13 cellular contexts compared by ENCODE assay signal in the genomic region with DNA sequence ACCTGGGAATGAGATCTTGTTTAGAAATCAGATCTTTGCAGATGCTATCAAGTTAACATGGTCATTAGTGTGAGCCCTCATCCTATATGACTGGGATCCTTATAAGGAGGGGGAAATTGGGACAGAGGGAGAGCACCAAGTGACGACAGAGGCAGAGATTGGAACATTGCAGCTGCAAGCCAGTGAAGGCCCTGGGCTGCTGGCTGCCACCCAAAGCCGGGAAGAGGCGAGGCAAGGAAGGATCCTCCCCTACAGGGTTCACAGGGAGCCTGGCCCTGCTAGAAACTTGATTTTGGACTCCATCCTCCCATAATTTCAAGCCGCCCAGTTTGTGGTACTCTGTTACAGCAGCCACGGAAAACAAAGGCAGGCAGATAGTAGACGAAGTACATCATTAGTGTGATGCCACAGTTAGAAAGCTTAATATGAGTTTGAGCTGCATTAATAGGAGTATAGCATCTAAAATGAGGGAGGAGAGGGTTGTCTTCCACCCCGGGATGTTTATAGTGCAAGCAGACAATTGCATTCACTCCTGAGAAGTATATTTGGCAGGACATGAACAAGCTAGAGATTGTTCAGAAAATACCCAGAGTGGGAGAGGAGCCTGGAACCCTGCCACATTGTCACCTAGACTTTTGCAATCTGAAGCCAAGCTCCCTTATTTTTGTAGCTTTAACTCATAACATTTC. TPM values are rescaled to one million over a fixed set of nuclear protein-coding genes. Genes with fewer than 3 reads are reported as not detected.
DNase-seq lines count a peak whose midpoint lies in the region; ATAC-seq and TF ChIP-seq lines count a peak whose summit lies in the region.
"Had no signal": no experiment of that assay in that cellular context is flagged by ENCODE, and none has a peak within 500 bp of the region (broad histone marks: within the 10 kb centered on the region; RNA-seq: fewer than 3 reads in every experiment).

No MANE protein-coding gene starts in this region.

- no peaks in the 10 kb centered on the region for H3K36me3 Mint-ChIP-seq in activated T-cell treated with anti-CD3 and anti-CD28 coated beads, Interleukin-2, amount 50 U/mL, for 24 hours (ENCODE audit: low read depth)
- H3K36me3 Mint-ChIP-seq: neural progenitor cell had no signal

- intact Hi-C loops in A673 (cut with micrococcal nuclease; ENCODE audit: unreplicated experiment) (no loop called here), stomach (cut with DNase I; ENCODE audit: low total_unique reads) (loop anchor here (5.0 kb wide), 1 partner anchor 144 kb away; no protein-coding TSS in a partner anchor)

- H3K4me3 ChIP-seq in A673 (ENCODE audit: low read depth, low read length, poor library complexity, severe bottlenecking) (no peak overlapping the region), RWPE2 (ENCODE audit: severe bottlenecking) (no peak overlapping the region), foreskin fibroblast (ENCODE audit: low read depth in 1 of 2, low read length in 2 of 2) (no peak overlapping the region), suprapubic skin (no peak overlapping the region), stomach (no peak overlapping the region)
- H3K4me3 ChIP-seq: neural progenitor cell, smooth muscle cell had no signal

- POLR2A ChIA-PET in A673 (lab: Charles Lee; ENCODE audit: low non-redundant PET), result no interaction called here

- H3K9me3 ChIP-seq in A673 (ENCODE audit: low read depth, low read length, poor library complexity, severe bottlenecking), result no peaks in the 10 kb centered on the region
- no peaks in the 10 kb centered on the region for H3K9me3 ChIP-seq in RWPE2 (ENCODE audit: severe bottlenecking)
- H3K9me3 ChIP-seq in suprapubic skin, result no peaks in the 10 kb centered on the region
- H3K9me3 ChIP-seq in stomach, result no peaks in the 10 kb centered on the region

- no peak for TF ChIP-seq EP300 in suprapubic skin (IDR thresholded peaks at IDR 0.05)
- no peak for TF ChIP-seq EP300 in stomach (IDR thresholded peaks at IDR 0.05)

- TF ChIP-seq CTCF in A673 (conservative IDR thresholded peaks at IDR 0.05; ENCODE audit: low read depth, low read length) (no peak), RWPE2 (IDR thresholded peaks at IDR 0.05; ENCODE audit: poor library complexity, severe bottlenecking) (no peak), foreskin fibroblast (IDR thresholded peaks at IDR 0.05; ENCODE audit: low read depth, low read length) (no peak), omental fat pad (IDR thresholded peaks at IDR 0.05) (no peak), suprapubic skin (IDR thresholded peaks at IDR 0.05) (no peak), stomach (IDR thresholded peaks at IDR 0.05) (no peak)

- H3K27me3 ChIP-seq in A673 (replicated peaks; ENCODE audit: insufficient read depth, low read depth, low read length, poor library complexity) (no peaks in the 10 kb centered on the region), RWPE2 (ENCODE audit: insufficient read depth, poor library complexity, severe bottlenecking) (no peaks in the 10 kb centered on the region), suprapubic skin (no peaks in the 10 kb centered on the region), stomach (peaks cover 0 to 7% (median 0%) of the 10 kb centered on the region in 3 donors)
- H3K27me3 ChIP-seq: neural progenitor cell had no signal

- no TSS peak for BruUV-seq in A673 (replicated peaks; lab: Mats Ljungman, UMichigan)

- ATAC-seq in RWPE2 (ENCODE audit: low read depth) (peak; percentile 15; the same call in 1 of the 3 replicates), omental fat pad (ENCODE audit: low FRiP score) (peak; percentile 61)

- no peak for TF ChIP-seq POLR2A in suprapubic skin (IDR thresholded peaks at IDR 0.05)
- no peak for TF ChIP-seq POLR2A in stomach (IDR thresholded peaks at IDR 0.05)

- peaks cover 4% of the 10 kb centered on the region for H3K4me1 Mint-ChIP-seq in activated T-cell treated with anti-CD3 and anti-CD28 coated beads, Interleukin-2, amount 50 U/mL, for 24 hours (ENCODE audit: low read depth)

- peaks cover 12% of the 10 kb centered on the region for H3K4me1 ChIP-seq in A673 (ENCODE audit: insufficient read depth, low read length, poor library complexity, severe bottlenecking)
- H3K4me1 ChIP-seq in RWPE2 (ENCODE audit: insufficient read depth, poor library complexity, severe bottlenecking), result peaks cover 11% of the 10 kb centered on the region
- H3K4me1 ChIP-seq in suprapubic skin, result no peaks in the 10 kb centered on the region
- H3K4me1 ChIP-seq in stomach, result peaks cover 0 to 21% (median 10%) of the 10 kb centered on the region in 4 donors

- H3K27me3 Mint-ChIP-seq in activated T-cell treated with anti-CD3 and anti-CD28 coated beads, Interleukin-2, amount 50 U/mL, for 24 hours, result peaks cover 14% of the 10 kb centered on the region

- no peak overlapping the region for H3K27ac Mint-ChIP-seq in activated T-cell treated with anti-CD3 and anti-CD28 coated beads, Interleukin-2, amount 50 U/mL, for 24 hours

- no peak overlapping the region for H3K4me3 Mint-ChIP-seq in activated T-cell treated with anti-CD3 and anti-CD28 coated beads, Interleukin-2, amount 50 U/mL, for 24 hours
- H3K4me3 Mint-ChIP-seq: neural progenitor cell had no signal

- CTCF ChIA-PET in A673 (lab: Charles Lee), result interaction anchor here (1.5 kb wide), 1 partner anchor 9 kb away, joined by 13 read pairs; no protein-coding TSS in a partner anchor

- H3K36me3 ChIP-seq in A673 (ENCODE audit: insufficient read depth, low read length, poor library complexity, severe bottlenecking) (no peaks in the 10 kb centered on the region), RWPE2 (ENCODE audit: low read depth) (no peaks in the 10 kb centered on the region), suprapubic skin (no peaks in the 10 kb centered on the region), stomach (no peaks in the 10 kb centered on the region)
- H3K36me3 ChIP-seq: neural progenitor cell had no signal

- DNase-seq in A673 (ENCODE audit: low spot score) (peak; percentile 57), RWPE2 (ENCODE audit: low spot score) (no peak), foreskin fibroblast (peak; percentile 60 to 84), omental fat pad (ENCODE audit: low spot score) (no peak), NCI-H524 (lab: John Stamatoyannopoulos, UW) (no peak), suprapubic skin (ENCODE audit: low spot score in 2 of 2) (no peak), stomach (no peak)
- DNase-seq in activated T-cell treated with anti-CD3 and anti-CD28 coated beads, Interleukin-2, amount 50 U/mL, for 24 hours, result no peak
- DNase-seq: activated CD4-positive, CD25-positive, alpha-beta regulatory T cell; amniotic stem cell; NCI-H1092 had no signal

- WGBS in suprapubic skin, result 50% methylated on average over 7 of the region's 7 CpGs
- WGBS in stomach, 5 donors, result 41 to 55% (median 52%) methylated on average over 7 of the region's 7 CpGs

- no peak overlapping the region for H3K27ac ChIP-seq in A673 (ENCODE audit: low read depth, low read length, poor library complexity, severe bottlenecking)
- no peak overlapping the region for H3K27ac ChIP-seq in RWPE2 (ENCODE audit: poor library complexity, severe bottlenecking)
- H3K27ac ChIP-seq in suprapubic skin, result no peak overlapping the region
- H3K27ac ChIP-seq in stomach, result peak overlapping the region in 1 of 5 donors; percentile 39
- H3K27ac ChIP-seq: neural progenitor cell had no signal

- H3K9me3 Mint-ChIP-seq in activated T-cell treated with anti-CD3 and anti-CD28 coated beads, Interleukin-2, amount 50 U/mL, for 24 hours, result no peaks in the 10 kb centered on the region

RNA-seq across cellular contexts. Expression of gene CLMP, which starts 56.8 kb away (rescaled TPM):
- total RNA-seq in A673 (2021) (45.9 and 62.6 TPM in 2 replicates), omental fat pad (100 to 1,000 TPM in 3 of 4 donors, 10 to 100 TPM in 1; 89.7 to 182 (median 157) TPM), suprapubic skin (10 to 100 TPM; 17.5 to 26.9 (median 19.9) TPM), stomach (10 to 100 TPM; 37.8 to 81.2 (median 46.7) TPM)
- polyA plus RNA-seq in stomach, result 10 to 100 TPM in 2 of 3 donors, 1 to 10 TPM in 1; 4.9 to 16.2 (median 13.5) TPM

Comparison
In these comparisons a context has a peak if more than half of its experiments do, and no peak if none do; other contexts are left out.
1. DNase-seq: peak in A673 (single experiment) and foreskin fibroblast (2 of 2); none in RWPE2 (single experiment), omental fat pad (single experiment), NCI-H524 (0 of 2), activated T-cell treated with anti-CD3 and anti-CD28 coated beads, Interleukin-2, amount 50 U/mL, for 24 hours (single experiment), suprapubic skin (0 of 2) and stomach (single experiment).